In genomic region chr1:111270781-111271463, GRCh38 we compare ENCODE assay signal across 16 cellular contexts. TPM values are rescaled to one million over a fixed set of nuclear protein-coding genes. Genes with fewer than 3 reads are reported as not detected.
DNase-seq lines count a peak whose midpoint lies in the region; ATAC-seq and TF ChIP-seq lines count a peak whose summit lies in the region.
"Had no signal": no experiment of that assay in that cellular context is flagged by ENCODE, and none has a peak within 500 bp of the region (broad histone marks: within the 10 kb centered on the region; RNA-seq: fewer than 3 reads in every experiment).

No MANE protein-coding gene starts in this region.

- H3K9ac ChIP-seq in iPS-20b (ENCODE audit: low read depth, low read length), result no peak overlapping the region

- intact Hi-C loops in Right ventricle myocardium superior (cut with DNase I) (no loop called here), cardiac septum (cut with DNase I) (no loop called here), testis (cut with DNase I; ENCODE audit: low total_unique reads) (no loop called here)

- DNase-seq in Right ventricle myocardium superior, result peak; percentile 39
- DNase-seq in cardiac septum (ENCODE audit: low spot score), result no peak
- no peak for DNase-seq in activated T-cell treated with anti-CD3 and anti-CD28 coated beads, Interleukin-2, amount 50 U/mL, for 4 hours
- peak; percentile 35 for DNase-seq in testis
- no peak for DNase-seq in HFFc6
- DNase-seq in coronary artery (ENCODE audit: low spot score), result no peak
- DNase-seq: DMS79 treated with DMSO at 0.1 percent for 48 hours, NCI-H2107, WERI-Rb-1 had no signal

- H3K27ac ChIP-seq in iPS-20b (ENCODE audit: low read length) (no peak overlapping the region), testis (no peak overlapping the region), coronary artery (no peak overlapping the region)
- H3K27ac ChIP-seq: HL-60, pancreas, WERI-Rb-1 had no signal

- H3K36me3 ChIP-seq in iPS-20b (ENCODE audit: insufficient read depth, low read depth, low read length), result no peaks in the 10 kb centered on the region
- no peaks in the 10 kb centered on the region for H3K36me3 ChIP-seq in testis (ENCODE audit: low read depth, missing control alignments)
- H3K36me3 ChIP-seq: pancreas, WERI-Rb-1 had no signal

- ATAC-seq in Right ventricle myocardium superior (ENCODE audit: poor library complexity), result no peak
- ATAC-seq in activated T-cell treated with anti-CD3 and anti-CD28 coated beads, Interleukin-2, amount 50 U/mL, for 4 hours, result peak in 1 of 2 donors; percentile 30
- no peak for ATAC-seq in GM19452 (IDR thresholded peaks at IDR 0.05; ENCODE audit: unreplicated experiment)
- ATAC-seq: pancreas had no signal

- H3K36me3 Mint-ChIP-seq in activated T-cell treated with anti-CD3 and anti-CD28 coated beads, Interleukin-2, amount 50 U/mL, for 4 hours (ENCODE audit: insufficient read depth), result peaks cover 2% of the 10 kb centered on the region
- H3K36me3 Mint-ChIP-seq in HFFc6 (ENCODE audit: low read depth), result no peaks in the 10 kb centered on the region

- 2 to 7% methylated on average over 22 to 24 of the region's 40 CpGs for WGBS in testis, 2 donors

- peaks cover 30% of the 10 kb centered on the region for H3K27me3 Mint-ChIP-seq in activated T-cell treated with anti-CD3 and anti-CD28 coated beads, Interleukin-2, amount 50 U/mL, for 4 hours (ENCODE audit: low read depth)
- peaks cover 37% of the 10 kb centered on the region for H3K27me3 Mint-ChIP-seq in HFFc6 (ENCODE audit: insufficient read depth)

- TF ChIP-seq CTCF in testis (IDR thresholded peaks at IDR 0.05) (no peak), HFFc6 (IDR thresholded peaks at IDR 0.05) (no peak), coronary artery (IDR thresholded peaks at IDR 0.05) (no peak)

- H3K27ac Mint-ChIP-seq in HFFc6, result no peak overlapping the region

- peak overlapping the region; percentile 55 for H3K4me3 Mint-ChIP-seq in activated T-cell treated with anti-CD3 and anti-CD28 coated beads, Interleukin-2, amount 50 U/mL, for 4 hours
- no peak overlapping the region for H3K4me3 Mint-ChIP-seq in HFFc6

- H3K4me1 Mint-ChIP-seq in activated T-cell treated with anti-CD3 and anti-CD28 coated beads, Interleukin-2, amount 50 U/mL, for 4 hours (ENCODE audit: low read depth), result peaks cover 22% of the 10 kb centered on the region
- peaks cover 17% of the 10 kb centered on the region for H3K4me1 Mint-ChIP-seq in HFFc6 (ENCODE audit: low read depth)

- TF ChIP-seq POLR2A in testis (IDR thresholded peaks at IDR 0.05), result no peak

- H3K4me1 ChIP-seq in iPS-20b (ENCODE audit: insufficient read depth, low read length) (peaks cover 10% of the 10 kb centered on the region), testis (peaks cover 6% of the 10 kb centered on the region)
- H3K4me1 ChIP-seq: pancreas had no signal

- H3K27me3 ChIP-seq in iPS-20b (ENCODE audit: insufficient read depth, low read length) (peaks cover 19% of the 10 kb centered on the region; the same call in 1 of the 2 replicates), testis (no peaks in the 10 kb centered on the region)

- H3K9me3 ChIP-seq in iPS-20b (ENCODE audit: insufficient read depth, low read depth, low read length) (no peaks in the 10 kb centered on the region), testis (no peaks in the 10 kb centered on the region)
- H3K9me3 ChIP-seq: pancreas had no signal

- H3K4me3 ChIP-seq in iPS-20b (ENCODE audit: low read length), result peak overlapping the region; percentile 52; the same call in 1 of the 2 replicates
- H3K4me3 ChIP-seq in testis, result peak overlapping the region; percentile 11 to 18
- no peak overlapping the region for H3K4me3 ChIP-seq in coronary artery
- H3K4me3 ChIP-seq: pancreas had no signal

- peaks cover 6% of the 10 kb centered on the region for H3K9me3 Mint-ChIP-seq in activated T-cell treated with anti-CD3 and anti-CD28 coated beads, Interleukin-2, amount 50 U/mL, for 4 hours
- no peaks in the 10 kb centered on the region for H3K9me3 Mint-ChIP-seq in HFFc6

RNA-seq across cellular contexts. Expression of gene CHIA, which starts 19.7 kb away (rescaled TPM):
- total RNA-seq in Right ventricle myocardium superior (not detected), cardiac septum (not detected), testis (under 1 TPM in 1 of 2 donors, not detected in 1; 0.31 TPM)
- total RNA-seq in activated T-cell treated with anti-CD3 and anti-CD28 coated beads, Interleukin-2, amount 50 U/mL, for 4 hours, result not detected
- polyA plus RNA-seq in testis (ENCODE audit: insufficient read depth, low read depth, low replicate concordance), result 0.70 TPM
- not detected for total RNA-seq in HFFc6 (2021; fragmentation: NEBNext Ultra II Directional; extraction: Animal tissue kit (Norgen Biotek cat#: 25700))
- total RNA-seq: epithelial cell of proximal tubule, mesenteric fat pad, pancreas, SK-MEL-5 had no signal

RNA-seq across cellular contexts. Expression of gene CHI3L2, which starts 43.4 kb away (rescaled TPM):
- total RNA-seq in Right ventricle myocardium superior (3.7 TPM), cardiac septum (0.57 TPM), testis (1 to 10 TPM in 1 of 2 donors, under 1 TPM in 1; 0.55 to 5.0 TPM)
- total RNA-seq in activated T-cell treated with anti-CD3 and anti-CD28 coated beads, Interleukin-2, amount 50 U/mL, for 4 hours, result 1 to 10 TPM; 1.2 to 2.3 (median 1.8) TPM
- 4.3 TPM for polyA plus RNA-seq in testis (ENCODE audit: insufficient read depth, low read depth, low replicate concordance)
- total RNA-seq in HFFc6 (2021; fragmentation: NEBNext Ultra II Directional; extraction: Animal tissue kit (Norgen Biotek cat#: 25700)), result under 1 TPM in 3 of 6 experiments, not detected in 3; 0.35 to 0.64 (median 0.57) TPM
- total RNA-seq: epithelial cell of proximal tubule had no signal

Comparison
In these comparisons a context has a peak if more than half of its experiments do, and no peak if none do; other contexts are left out.
1. DNase-seq: peak in Right ventricle myocardium superior (single experiment) and testis (single experiment); none in cardiac septum (single experiment), activated T-cell treated with anti-CD3 and anti-CD28 coated beads, Interleukin-2, amount 50 U/mL, for 4 hours (single experiment), HFFc6 (single experiment) and coronary artery (single experiment).